ENCODE assay signal across 21 cellular contexts in the genomic region with DNA sequence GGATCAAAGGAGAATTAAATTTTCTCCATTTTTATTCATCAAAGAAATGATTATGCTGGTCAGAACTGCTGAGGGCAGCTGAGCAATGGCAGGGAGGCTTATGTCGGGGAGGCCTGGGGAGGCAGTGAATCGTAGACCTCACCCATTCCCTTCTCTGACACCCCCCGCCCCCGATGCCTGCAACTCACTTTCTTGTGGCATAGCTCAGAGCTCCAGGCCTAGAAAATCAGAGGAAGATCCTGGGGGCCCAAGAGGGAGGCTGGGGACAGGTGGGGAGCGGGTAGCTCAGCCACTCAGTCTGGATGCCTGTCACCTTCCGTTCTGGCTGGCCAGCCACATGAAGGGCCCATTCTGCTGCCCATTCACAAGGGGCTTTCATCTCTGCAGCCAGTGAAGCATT.
"Had no signal": no experiment of that assay in that cellular context is flagged by ENCODE, and none has a peak within 500 bp of the region (broad histone marks: within the 10 kb centered on the region; RNA-seq: fewer than 3 reads in every experiment).

No MANE protein-coding gene starts in this region.

- H3K27ac ChIP-seq: ascending aorta, lower lobe of right lung, transverse colon, vagina had no signal

- H3K36me3 ChIP-seq: right atrium auricular region, transverse colon, vagina had no signal

- H3K27me3 Mint-ChIP-seq: activated CD4-positive, alpha-beta memory T cell treated with anti-CD3 and anti-CD28 coated beads for 36 hours; activated CD4-positive, alpha-beta T cell treated with anti-CD3 and anti-CD28 coated beads for 36 hours; activated naive CD8-positive, alpha-beta T cell treated with anti-CD3 and anti-CD28 coated beads, Interleukin-2, amount 50 U/mL, for 24 hours had no signal

- H3K4me1 ChIP-seq: ascending aorta had no signal

- H3K27me3 ChIP-seq: ascending aorta, heart left ventricle, right atrium auricular region, transverse colon, vagina had no signal

- H3K9me3 ChIP-seq: ascending aorta, heart left ventricle, lower lobe of right lung, right atrium auricular region, transverse colon, vagina had no signal

- H3K9me3 Mint-ChIP-seq: activated CD4-positive, alpha-beta memory T cell treated with anti-CD3 and anti-CD28 coated beads for 36 hours; activated naive CD8-positive, alpha-beta T cell treated with anti-CD3 and anti-CD28 coated beads, Interleukin-2, amount 50 U/mL, for 24 hours; immature natural killer cell; mesothelial cell of epicardium had no signal

- ATAC-seq: activated CD4-positive, alpha-beta T cell treated with anti-CD3 and anti-CD28 coated beads for 36 hours; activated naive CD8-positive, alpha-beta T cell treated with anti-CD3 and anti-CD28 coated beads, Interleukin-2, amount 50 U/mL, for 24 hours; heart left ventricle; left cardiac atrium; lower lobe of right lung had no signal

- H3K4me3 Mint-ChIP-seq: activated CD4-positive, alpha-beta memory T cell treated with anti-CD3 and anti-CD28 coated beads for 36 hours; activated CD4-positive, alpha-beta T cell treated with anti-CD3 and anti-CD28 coated beads for 36 hours; activated naive CD8-positive, alpha-beta T cell treated with anti-CD3 and anti-CD28 coated beads, Interleukin-2, amount 50 U/mL, for 24 hours; immature natural killer cell; mesothelial cell of epicardium had no signal

- H3K36me3 Mint-ChIP-seq: mesothelial cell of epicardium had no signal

- H3K4me3 ChIP-seq: ascending aorta, heart left ventricle, lower lobe of right lung, right atrium auricular region, transverse colon, vagina had no signal

- DNase-seq: activated CD4-positive, alpha-beta memory T cell treated with anti-CD3 and anti-CD28 coated beads for 36 hours; activated CD4-positive, alpha-beta T cell treated with anti-CD3 and anti-CD28 coated beads for 36 hours; activated naive CD4-positive, alpha-beta T cell; activated naive CD8-positive, alpha-beta T cell treated with anti-CD3 and anti-CD28 coated beads, Interleukin-2, amount 50 U/mL, for 24 hours; activated T-cell treated with anti-CD3 and anti-CD28 coated beads, Interleukin-2, amount 50 U/mL, for 48 hours; dermis blood vessel endothelial cell; immature natural killer cell; left cardiac atrium; lower lobe of right lung; nucleus accumbens; stimulated activated CD4-positive, alpha-beta T cell treated with anti-CD3 and anti-CD28 coated beads, Interleukin-2, amount 100 ng/mL, for 48 hours; stimulated activated naive CD4-positive, alpha-beta T cell treated with Interleukin-2 at 50 U/mL for 16 hours; substantia nigra; T-helper 2 cell; transverse colon had no signal

- H3K27ac Mint-ChIP-seq: activated CD4-positive, alpha-beta memory T cell treated with anti-CD3 and anti-CD28 coated beads for 36 hours; activated CD4-positive, alpha-beta T cell treated with anti-CD3 and anti-CD28 coated beads for 36 hours; mesothelial cell of epicardium; progenitor cell of endocrine pancreas had no signal
